ENCODE assay signal across 26 cellular contexts in the genomic region with DNA sequence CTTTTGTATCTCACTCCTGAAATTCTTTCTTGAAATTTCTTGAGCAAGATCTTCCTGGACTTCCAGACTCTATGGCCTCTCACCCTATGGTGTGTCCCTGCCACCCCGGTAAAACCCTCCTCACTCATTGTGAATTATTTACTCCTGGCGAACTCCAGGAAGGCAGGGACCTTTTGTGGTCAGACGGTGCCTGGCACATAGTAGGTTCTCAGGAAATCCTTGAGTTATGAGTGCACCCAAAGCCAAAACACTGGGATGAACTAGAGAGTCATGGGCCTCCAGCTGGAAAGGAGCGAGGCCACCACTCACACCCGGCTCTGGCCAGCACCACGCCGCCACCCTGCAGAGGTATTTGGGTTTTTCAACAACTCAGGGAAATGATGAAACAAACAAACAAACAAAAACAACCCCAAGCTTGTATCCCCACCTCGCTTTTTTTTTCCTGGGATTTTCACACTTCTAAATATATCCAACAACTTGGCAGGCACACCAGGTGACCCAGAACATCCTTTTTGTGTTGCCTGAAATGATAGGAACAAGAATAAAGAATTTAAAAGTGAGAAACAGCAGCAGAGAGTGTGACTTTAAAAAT. TPM values are rescaled to one million over a fixed set of nuclear protein-coding genes. Genes with fewer than 3 reads are reported as not detected.
A peak's percentile ranks its signal among the peaks of the same experiment; 100 is the strongest.
DNase-seq lines count a peak whose midpoint lies in the region; ATAC-seq and TF ChIP-seq lines count a peak whose summit lies in the region.
"Had no signal": no experiment of that assay in that cellular context is flagged by ENCODE, and none has a peak within 500 bp of the region (broad histone marks: within the 10 kb centered on the region; RNA-seq: fewer than 3 reads in every experiment).

No MANE protein-coding gene starts in this region.

- WGBS in H9 (ENCODE audit: extremely low coverage, insufficient read length, low lambda C conversion rate): no CpG with 5 or more reads among the region's 8 CpGs
- 69 to 84% methylated on average over 2 to 8 of the region's 8 CpGs for WGBS in endodermal cell (ENCODE audit: insufficient coverage in 1 of 2, insufficient read length in 1 of 2), 2 experiments

- H2BK12ac ChIP-seq in H9 (ENCODE audit: insufficient read length, low read depth, low read length): no peak overlapping the region

- H2AFZ ChIP-seq in H9 (ENCODE audit: low read length): no peak overlapping the region

- peak overlapping the region; percentile 56 for H3K27ac ChIP-seq in left ventricle myocardium inferior (replicated peaks)
- no peak overlapping the region for H3K27ac ChIP-seq in H9 (ENCODE audit: insufficient read length, low read depth, low read length)
- H3K27ac ChIP-seq in endodermal cell (ENCODE audit: low read depth, low read length): no peak overlapping the region
- H3K27ac ChIP-seq in gastrocnemius medialis: peak overlapping the region; percentile 97 to 98 (median 98)
- H3K27ac ChIP-seq: C4-2B, SJCRH30 had no signal

- peak overlapping the region in 1 of 2 experiments; percentile 57; a peak in 1 of 5 replicates for H3K4me3 Mint-ChIP-seq in H9
- H3K4me3 Mint-ChIP-seq in endodermal cell: no peak overlapping the region
- H3K4me3 Mint-ChIP-seq: CD8-positive, alpha-beta memory T cell had no signal

- H3K27ac Mint-ChIP-seq in H9 (peak overlapping the region in 2 of 3 experiments; percentile 48 to 71; a peak in 2 of 7 replicates), endodermal cell (peak overlapping the region; percentile 16)
- H3K27ac Mint-ChIP-seq: CD8-positive, alpha-beta memory T cell had no signal

- no peaks in the 10 kb centered on the region for H4K20me1 ChIP-seq in H9 (ENCODE audit: control insufficient read depth, insufficient read depth, insufficient read length)

- H3K4me1 Mint-ChIP-seq in H9 (peaks cover 20 to 31% of the 10 kb centered on the region in 2 experiments), endodermal cell (peaks cover 20% of the 10 kb centered on the region)

- H3K9me3 Mint-ChIP-seq in H9 (no peaks in the 10 kb centered on the region), endodermal cell (no peaks in the 10 kb centered on the region)
- H3K9me3 Mint-ChIP-seq: CD8-positive, alpha-beta memory T cell had no signal

- H3K9me3 ChIP-seq in left ventricle myocardium inferior (replicated peaks) (no peaks in the 10 kb centered on the region), H9 (ENCODE audit: control insufficient read depth, low read depth, low read length) (no peaks in the 10 kb centered on the region), endodermal cell (ENCODE audit: control insufficient read depth, low read length) (no peaks in the 10 kb centered on the region), gastrocnemius medialis (no peaks in the 10 kb centered on the region)
- H3K9me3 ChIP-seq: SJCRH30 had no signal

- H2BK15ac ChIP-seq in H9 (ENCODE audit: low read depth, low read length): no peak overlapping the region

- H4K91ac ChIP-seq in H9 (ENCODE audit: insufficient read length, low read depth, low read length): no peak overlapping the region

- H4K5ac ChIP-seq in H9 (ENCODE audit: insufficient read length, low read depth, low read length): no peak overlapping the region

- in situ Hi-C loops in gastrocnemius medialis (cut with MboI; ENCODE audit: low sequenced_read_pairs in 4 of 4): no loop called here

- no peak overlapping the region for H2AK5ac ChIP-seq in H9 (ENCODE audit: insufficient read length, low read length)

- TF ChIP-seq CTCF in left ventricle myocardium inferior (IDR thresholded peaks at IDR 0.05; ENCODE audit: borderline replicate concordance) (no peak), H9 (conservative IDR thresholded peaks at IDR 0.05) (no peak), endodermal cell (conservative IDR thresholded peaks at IDR 0.05) (no peak), gastrocnemius medialis (IDR thresholded peaks at IDR 0.05 in 4 of 5, conservative IDR thresholded peaks at IDR 0.05 in 1 of 5) (no peak)

- H3K36me3 Mint-ChIP-seq in H9 (ENCODE audit: insufficient read depth in 1 of 3, low read depth in 3 of 3) (peaks cover 4 to 15% (median 10%) of the 10 kb centered on the region in 3 experiments; a peak in 4 of 7 replicates), endodermal cell (ENCODE audit: low read depth) (peaks cover 25% of the 10 kb centered on the region)
- H3K36me3 Mint-ChIP-seq: CD8-positive, alpha-beta memory T cell had no signal

- H3K56ac ChIP-seq in H9 (ENCODE audit: insufficient read length, low read depth, low read length): no peak overlapping the region

- TF ChIP-seq POLR2A in gastrocnemius medialis (IDR thresholded peaks at IDR 0.05): no peak

- H2BK120ac ChIP-seq in H9 (ENCODE audit: low read depth, low read length, poor library complexity, severe bottlenecking): no peak overlapping the region

- H3K4me2 ChIP-seq in H9 (ENCODE audit: insufficient read depth, insufficient read length, low read length): no peak overlapping the region

- H3K23me2 ChIP-seq in H9 (ENCODE audit: insufficient read length, low read depth, low read length, poor library complexity, severe bottlenecking): no peaks in the 10 kb centered on the region

- DNase-seq in left ventricle myocardium inferior (no peak), Right ventricle myocardium superior (no peak), H9 (no peak), endodermal cell (peak; percentile 75), gastrocnemius medialis (peak; percentile 70 to 77), NCI-H1417 treated with DMSO at 0.1 percent for 48 hours (lab: John Stamatoyannopoulos, UW) (no peak), NCI-H345 treated with DMSO at 0.1 percent for 48 hours (lab: John Stamatoyannopoulos, UW; ENCODE audit: unreplicated experiment) (no peak), UCSD-AML1 (lab: John Stamatoyannopoulos, UW; ENCODE audit: unreplicated experiment) (no peak)
- DNase-seq: 8988T; AML-193; Calu3; CD8-positive, alpha-beta memory T cell; DMS153; GOT3; KBM-7; MM.1S; NCI-H1092 treated with DMSO at 0.1 percent for 48 hours; NCI-H146; NCI-H2029; NCI-H2227 treated with DMSO at 0.1 percent for 48 hours; NCI-H510A treated with DMSO at 0.1 percent for 48 hours; NCI-H82; SJCRH30 had no signal

- no peaks in the 10 kb centered on the region for H3K79me1 ChIP-seq in H9 (ENCODE audit: insufficient read depth, low read depth, low read length, poor library complexity, severe bottlenecking)

- H2BK5ac ChIP-seq in H9 (ENCODE audit: insufficient read length, low read length): no peak overlapping the region

- H3K23ac ChIP-seq in H9 (ENCODE audit: insufficient read length, low read depth, low read length): no peak overlapping the region

- H3K9ac ChIP-seq in H9 (ENCODE audit: extremely low read depth, insufficient read length, low read length): no peak overlapping the region
- no peak overlapping the region for H3K9ac ChIP-seq in endodermal cell (ENCODE audit: extremely low read depth, low read length, poor library complexity, severe bottlenecking)

- no peak overlapping the region for H3K18ac ChIP-seq in H9 (ENCODE audit: insufficient read length, low read depth, low read length)

- H3K36me3 ChIP-seq in left ventricle myocardium inferior (no peaks in the 10 kb centered on the region), endodermal cell (ENCODE audit: control insufficient read depth, insufficient read depth, low read length) (no peaks in the 10 kb centered on the region), gastrocnemius medialis (no peaks in the 10 kb centered on the region)
- H3K36me3 ChIP-seq: SJCRH30 had no signal

- no peak overlapping the region for H2BK20ac ChIP-seq in H9 (ENCODE audit: low read depth, low read length, poor library complexity, severe bottlenecking)

- no peaks in the 10 kb centered on the region for H3K79me2 ChIP-seq in H9 (ENCODE audit: insufficient read depth, low read length)

- no peak for ATAC-seq in Right ventricle myocardium superior (ENCODE audit: poor library complexity)
- ATAC-seq in gastrocnemius medialis: peak; percentile 53 to 67
- ATAC-seq: Panc1 had no signal

- H4K8ac ChIP-seq in H9 (replicated peaks; ENCODE audit: insufficient read length, low read depth, low read length): no peak overlapping the region

- H3K27me3 ChIP-seq in left ventricle myocardium inferior (ENCODE audit: low read depth) (peaks cover 20% of the 10 kb centered on the region), H9 (ENCODE audit: insufficient read depth, low read length) (no peaks in the 10 kb centered on the region), endodermal cell (ENCODE audit: control insufficient read depth, insufficient read depth, low read length, poor library complexity, severe bottlenecking) (no peaks in the 10 kb centered on the region), gastrocnemius medialis (no peaks in the 10 kb centered on the region)

- peaks cover 36% of the 10 kb centered on the region for H3K4me1 ChIP-seq in left ventricle myocardium inferior
- H3K4me1 ChIP-seq in H9 (ENCODE audit: insufficient read depth, low read length): no peaks in the 10 kb centered on the region
- H3K4me1 ChIP-seq in endodermal cell (ENCODE audit: control insufficient read depth, insufficient read depth, low read length): no peaks in the 10 kb centered on the region
- peaks cover 52 to 55% of the 10 kb centered on the region in 2 donors for H3K4me1 ChIP-seq in gastrocnemius medialis
- H3K4me1 ChIP-seq: SJCRH30 had no signal

- no peak overlapping the region for H3K4me3 ChIP-seq in left ventricle myocardium inferior
- H3K4me3 ChIP-seq in endodermal cell (ENCODE audit: low read length): no peak overlapping the region
- H3K4me3 ChIP-seq in gastrocnemius medialis: no peak overlapping the region
- H3K4me3 ChIP-seq: SJCRH30 had no signal

- H3T11ph ChIP-seq in H9 (ENCODE audit: low read length): no peak overlapping the region

- no peak overlapping the region for H3K4ac ChIP-seq in H9 (ENCODE audit: low read depth, low read length)

- H3K27me3 Mint-ChIP-seq in H9 (ENCODE audit: low read depth) (no peaks in the 10 kb centered on the region), endodermal cell (ENCODE audit: insufficient read depth) (no peaks in the 10 kb centered on the region)

- H3K14ac ChIP-seq in H9 (ENCODE audit: insufficient read depth, low read length): no peak overlapping the region; the same call in 1 of the 2 replicates

- intact Hi-C loops in left ventricle myocardium inferior (cut with micrococcal nuclease) (no loop called here), Right ventricle myocardium superior (cut with DNase I) (no loop called here), gastrocnemius medialis (cut with DNase I; ENCODE audit: low total_unique reads) (no loop called here)

RNA-seq across cellular contexts. Expression of gene HPN, which starts 11.2 kb away (rescaled TPM):
- total RNA-seq in left ventricle myocardium inferior: 3.4 TPM
- total RNA-seq in Right ventricle myocardium superior: 5.6 TPM
- total RNA-seq in H9 (2021): 9.3 and 10.6 TPM in 2 replicates
- total RNA-seq in endodermal cell: 10 to 100 TPM; 29.0 to 49.6 TPM
- polyA plus RNA-seq in endodermal cell (2013, experiment 1 of 2): 2.7 TPM
- 2.8 TPM for polyA plus RNA-seq in endodermal cell (2013, experiment 2 of 2)
- total RNA-seq in gastrocnemius medialis: 10 to 100 TPM in 3 of 4 donors, 1 to 10 TPM in 1; 9.1 to 24.0 (median 17.1) TPM
- total RNA-seq: CD8-positive, alpha-beta memory T cell; SJCRH30 had no signal
- polyA plus RNA-seq: AG04450 had no signal

RNA-seq across cellular contexts. Expression of gene SCN1B, which starts 22.4 kb away (rescaled TPM):
- total RNA-seq in left ventricle myocardium inferior (52.8 TPM), Right ventricle myocardium superior (48.2 TPM), H9 (2021) (3.8 TPM in 2 replicates), endodermal cell (1 to 10 TPM; 1.4 to 1.5 TPM), gastrocnemius medialis (100 to 1,000 TPM; 194 to 469 (median 289) TPM)
- 1.7 TPM for polyA plus RNA-seq in endodermal cell (2013, experiment 1 of 2)
- polyA plus RNA-seq in endodermal cell (2013, experiment 2 of 2): 2.5 TPM

RNA-seq across cellular contexts. Expression of gene GRAMD1A, which starts 52.6 kb away (rescaled TPM):
- 26.2 TPM for total RNA-seq in left ventricle myocardium inferior
- 25.5 TPM for total RNA-seq in Right ventricle myocardium superior
- total RNA-seq in H9 (2021): 125 and 126 TPM in 2 replicates
- total RNA-seq in endodermal cell: 100 to 1,000 TPM; 115 to 137 TPM
- polyA plus RNA-seq in endodermal cell (2013, experiment 1 of 2): 101 TPM
- 87.3 TPM for polyA plus RNA-seq in endodermal cell (2013, experiment 2 of 2)
- total RNA-seq in gastrocnemius medialis: 10 to 100 TPM; 38.8 to 45.1 (median 43.7) TPM

Comparison
In these comparisons a context has a peak if more than half of its experiments do, and no peak if none do; other contexts are left out.
1. DNase-seq: peak in endodermal cell (single experiment) and gastrocnemius medialis (2 of 2); none in left ventricle myocardium inferior (single experiment), Right ventricle myocardium superior (single experiment), H9 (single experiment), NCI-H1417 treated with DMSO at 0.1 percent for 48 hours (single experiment), NCI-H345 treated with DMSO at 0.1 percent for 48 hours (single experiment) and UCSD-AML1 (single experiment).
2. H3K27ac ChIP-seq: peak in left ventricle myocardium inferior (single experiment) and gastrocnemius medialis (4 of 4); none in H9 (single experiment) and endodermal cell (single experiment).
3. RNA of gene SCN1B, which starts 22.4 kb away (total RNA-seq): 194 to 469 TPM in gastrocnemius medialis, 52.8 TPM in left ventricle myocardium inferior (single experiment) and 48.2 TPM in Right ventricle myocardium superior (single experiment); 3.8 TPM in H9 and 1.4 to 1.5 TPM in endodermal cell; every median in the first group is over 10 times any median in the second.